26 cellular contexts compared by ENCODE assay signal in the genomic region with DNA sequence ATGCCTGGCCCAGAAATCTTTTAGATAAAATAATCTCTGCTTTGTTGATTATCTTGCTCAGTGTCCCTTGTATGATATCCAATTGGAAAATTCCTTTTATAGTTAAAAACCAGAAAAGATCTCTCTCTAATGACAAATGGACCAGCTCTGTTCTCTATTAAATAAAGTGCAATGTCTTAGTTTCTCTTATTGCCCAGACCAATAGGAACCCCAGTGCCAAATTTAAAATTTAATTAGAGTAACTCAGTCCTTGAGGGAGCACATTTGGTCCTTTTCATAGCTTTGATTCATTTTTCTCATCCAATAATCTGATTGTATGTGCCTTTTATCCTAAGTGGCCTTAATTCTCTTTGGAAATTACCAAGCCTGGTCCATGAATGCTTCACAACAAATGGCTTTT.
"Had no signal": no experiment of that assay in that cellular context is flagged by ENCODE, and none has a peak within 500 bp of the region (broad histone marks: within the 10 kb centered on the region; RNA-seq: fewer than 3 reads in every experiment).

No MANE protein-coding gene starts in this region.

- H3K4me1 ChIP-seq: colonic mucosa, gastrocnemius medialis, heart right ventricle, left lung, lower lobe of right lung had no signal

- H3K27ac ChIP-seq: colonic mucosa, epithelial cell of prostate, esophagus squamous epithelium, gastrocnemius medialis, heart right ventricle, left lung, lower lobe of right lung had no signal

- H3K4me3 ChIP-seq: colonic mucosa, esophagus squamous epithelium, gastrocnemius medialis, heart right ventricle, left lung, lower lobe of right lung had no signal

- DNase-seq: colonic mucosa; cortex of kidney; effector CD8-positive, alpha-beta T cell; effector memory CD8-positive, alpha-beta T cell; endodermal cell; erythroblast; esophagus squamous epithelium; foreskin fibroblast; foreskin melanocyte; gastrocnemius medialis; glutamatergic neuron; head of caudate nucleus; heart right ventricle; hippocampal formation; immature natural killer cell; islet precursor cell; kidney; kidney glomerular epithelial cell; left colon; left lung; left ventricle myocardium superior; lower lobe of right lung; mesendoderm; midbrain; naive thymus-derived CD4-positive, alpha-beta T cell had no signal

- H3K9me3 ChIP-seq: colonic mucosa, esophagus squamous epithelium, gastrocnemius medialis, lower lobe of right lung had no signal

- H3K36me3 ChIP-seq: colonic mucosa, esophagus squamous epithelium, gastrocnemius medialis, heart right ventricle, left lung, lower lobe of right lung had no signal

- H3K27me3 ChIP-seq: colonic mucosa, gastrocnemius medialis, left lung had no signal
